In the genomic region with DNA sequence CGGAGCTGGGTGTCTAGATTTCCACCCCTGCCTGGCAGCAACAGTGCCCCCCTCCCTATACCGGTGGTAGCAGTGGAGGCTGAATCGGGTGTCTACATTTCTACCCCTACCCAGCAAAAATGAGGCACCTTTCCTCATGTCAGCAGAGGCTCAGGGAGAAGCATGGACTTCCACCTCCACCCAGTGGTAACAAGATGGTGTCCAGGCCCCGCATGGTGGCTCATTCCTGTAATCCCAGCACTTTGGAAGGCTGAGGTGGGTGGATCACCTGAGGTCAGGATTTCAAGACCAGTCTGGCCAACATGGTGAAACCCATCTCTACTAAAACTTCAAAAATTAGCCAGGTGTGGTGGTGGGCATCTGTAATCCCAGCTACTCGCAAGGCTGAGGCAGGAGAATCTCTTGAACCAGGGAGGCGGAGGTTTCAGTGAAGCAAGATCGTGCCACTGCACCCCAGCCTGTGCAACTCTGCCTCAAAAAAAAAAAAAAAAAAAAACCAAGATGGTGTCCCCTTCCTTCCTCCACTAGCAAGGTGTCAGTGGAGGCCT, we compare ENCODE assay signal across 9 cellular contexts. TPM values are rescaled to one million over a fixed set of nuclear protein-coding genes. Genes with fewer than 3 reads are reported as not detected.
DNase-seq lines count a peak whose midpoint lies in the region; ATAC-seq, FAIRE-seq and TF ChIP-seq lines count a peak whose summit lies in the region.
"Had no signal": no experiment of that assay in that cellular context is flagged by ENCODE, and none has a peak within 500 bp of the region (broad histone marks: within the 10 kb centered on the region; RNA-seq: fewer than 3 reads in every experiment).

No MANE protein-coding gene starts in this region.

- in situ Hi-C loops in K562 (cut with MboI): no loop called here

- H3K9me1 ChIP-seq in K562 (ENCODE audit: control insufficient read depth, insufficient read depth, low read length): no peaks in the 10 kb centered on the region

- H3K79me2 ChIP-seq in K562 (ENCODE audit: control insufficient read depth, insufficient read depth, low read length) (no peaks in the 10 kb centered on the region), osteoblast (ENCODE audit: insufficient read depth, low read length) (no peaks in the 10 kb centered on the region)

- no peak for TF ChIP-seq EP300 in K562 (IDR thresholded peaks at IDR 0.05; ENCODE audit: low read length)

- FAIRE-seq in K562 (lab: Jason Lieb, UNC): no peak
- FAIRE-seq: islet of Langerhans had no signal

- ATAC-seq in K562 (peak; percentile 50), HG03571 (IDR thresholded peaks at IDR 0.05; ENCODE audit: unreplicated experiment) (no peak), HG03108 (IDR thresholded peaks at IDR 0.05; ENCODE audit: unreplicated experiment) (no peak), HG03097 (IDR thresholded peaks at IDR 0.05; ENCODE audit: low FRiP score, unreplicated experiment) (no peak)

- WGBS in K562 (ENCODE audit: insufficient coverage, low coverage, missing lambda C conversion rate): 56% methylated on average over 6 of the region's 7 CpGs

- peak overlapping the region; percentile 91 for H2AFZ ChIP-seq in K562 (ENCODE audit: low read depth, low read length)
- H2AFZ ChIP-seq in osteoblast (ENCODE audit: low read length): peak overlapping the region; percentile 95

- no peak for TF ChIP-seq POLR2A in K562 (conservative IDR thresholded peaks at IDR 0.05)

- intact Hi-C loops in K562 (cut with micrococcal nuclease): no loop called here

- no peaks in the 10 kb centered on the region for H4K20me1 ChIP-seq in K562 (replicated peaks; ENCODE audit: control insufficient read depth, insufficient read depth, low read length)
- no peaks in the 10 kb centered on the region for H4K20me1 ChIP-seq in osteoblast (ENCODE audit: insufficient read depth, low read length)

- H3K27me3 ChIP-seq in K562 (ENCODE audit: control insufficient read depth in 2 of 2, insufficient read depth in 2 of 2, low read length in 2 of 2) (no peaks in the 10 kb centered on the region), osteoblast (ENCODE audit: insufficient read depth, low read length) (no peaks in the 10 kb centered on the region)

- H3K9me3 ChIP-seq in ES-I3 (ENCODE audit: control insufficient read depth, insufficient read depth, low read length) (peaks cover 3% of the 10 kb centered on the region; the same call in 1 of the 2 replicates), K562 (replicated peaks; ENCODE audit: control insufficient read depth, insufficient read depth, low read depth, low read length) (no peaks in the 10 kb centered on the region), osteoblast (ENCODE audit: low read depth, low read length) (no peaks in the 10 kb centered on the region)

- H3K4me2 ChIP-seq in K562 (ENCODE audit: insufficient read depth, low read length) (peak overlapping the region; percentile 68; the same call in 1 of the 2 replicates), osteoblast (ENCODE audit: insufficient read depth, low read length) (peak overlapping the region; percentile 76)

- H3K4me1 ChIP-seq in ES-I3 (ENCODE audit: insufficient read depth, low read length) (peaks cover 10% of the 10 kb centered on the region; the same call in 1 of the 2 replicates), K562 (replicated peaks in 1 of 2; ENCODE audit: control insufficient read depth in 2 of 2, insufficient read depth in 2 of 2, low read length in 2 of 2) (peaks cover 4 to 14% of the 10 kb centered on the region in 2 experiments; a peak in 3 of 5 replicates), osteoblast (ENCODE audit: insufficient read depth, low read length) (no peaks in the 10 kb centered on the region)

- TF ChIP-seq CTCF in K562 (IDR thresholded peaks at IDR 0.05 in 2 of 3, conservative IDR thresholded peaks at IDR 0.05 in 1 of 3; ENCODE audit: insufficient read depth in 2 of 3, low read depth in 1 of 3, low read length in 3 of 3): peak in 1 of 3 experiments; percentile 15; a peak in 1 of 6 replicates
- no peak for TF ChIP-seq CTCF in osteoblast (IDR thresholded peaks at IDR 0.05; ENCODE audit: extremely low read depth, low read depth, low read length)

- POLR2A ChIA-PET in K562 (lab: Yijun Ruan, JAX): interaction anchor here (0.8 to 3.3 kb wide), 3 partner anchors 11 to 34 kb away, joined by 3 to 20 read pairs (median 4); no protein-coding TSS in a partner anchor

- H3K36me3 ChIP-seq in ES-I3 (ENCODE audit: insufficient read depth, low read length) (no peaks in the 10 kb centered on the region), K562 (ENCODE audit: control insufficient read depth, insufficient read depth, low read length) (no peaks in the 10 kb centered on the region), osteoblast (ENCODE audit: insufficient read depth, low read length) (no peaks in the 10 kb centered on the region)

- H3K27ac ChIP-seq in K562 (ENCODE audit: extremely low read depth, low read depth, low read length) (no peak overlapping the region; the same call in 2 of the 3 replicates), osteoblast (ENCODE audit: low read depth, low read length) (no peak overlapping the region)

- no peak for DNase-seq in Jurkat, Clone E6-1 (ENCODE audit: low read depth, low spot score)
- DNase-seq in K562 (ENCODE audit: extremely low read depth in 1 of 4, low spot score in 3 of 4) (no peak), osteoblast (ENCODE audit: insufficient read length, low spot score, missing footprints) (no peak), HK-2 (ENCODE audit: unreplicated experiment) (no peak)

- peak in 1 of 2 experiments; percentile 42; a peak in 1 of 4 replicates for TF ChIP-seq RAD21 in K562 (CRISPR knock-in tag; conservative IDR thresholded peaks at IDR 0.05 in 1 of 2, IDR thresholded peaks at IDR 0.05 in 1 of 2)

- peak overlapping the region; percentile 46; the same call in 1 of the 2 replicates for H3K9ac ChIP-seq in ES-I3 (ENCODE audit: low read depth, low read length)
- H3K9ac ChIP-seq in K562 (ENCODE audit: insufficient read depth in 1 of 2, low read depth in 2 of 2, low read length in 2 of 2): peak overlapping the region in 1 of 2 experiments; percentile 35; a peak in 1 of 4 replicates

- H3K4me3 ChIP-seq in Jurkat, Clone E6-1 (ENCODE audit: low read length): peak overlapping the region; percentile 52
- H3K4me3 ChIP-seq in K562: no peak overlapping the region
- no peak overlapping the region for H3K4me3 ChIP-seq in osteoblast (ENCODE audit: insufficient read depth, low read length)

- CTCF ChIA-PET in K562 (lab: Yijun Ruan, JAX; ENCODE audit: low intra/inter-chr PET ratio): no interaction called here

- BruUV-seq in K562 (replicated peaks; lab: Mats Ljungman, UMichigan): TSS peak; percentile 71

TF ChIP-seq in K562, 482 proteins besides CTCF, POLR2A, EP300 and RAD21 (continues in another document):
- TF ChIP-seq, protein P1, sequence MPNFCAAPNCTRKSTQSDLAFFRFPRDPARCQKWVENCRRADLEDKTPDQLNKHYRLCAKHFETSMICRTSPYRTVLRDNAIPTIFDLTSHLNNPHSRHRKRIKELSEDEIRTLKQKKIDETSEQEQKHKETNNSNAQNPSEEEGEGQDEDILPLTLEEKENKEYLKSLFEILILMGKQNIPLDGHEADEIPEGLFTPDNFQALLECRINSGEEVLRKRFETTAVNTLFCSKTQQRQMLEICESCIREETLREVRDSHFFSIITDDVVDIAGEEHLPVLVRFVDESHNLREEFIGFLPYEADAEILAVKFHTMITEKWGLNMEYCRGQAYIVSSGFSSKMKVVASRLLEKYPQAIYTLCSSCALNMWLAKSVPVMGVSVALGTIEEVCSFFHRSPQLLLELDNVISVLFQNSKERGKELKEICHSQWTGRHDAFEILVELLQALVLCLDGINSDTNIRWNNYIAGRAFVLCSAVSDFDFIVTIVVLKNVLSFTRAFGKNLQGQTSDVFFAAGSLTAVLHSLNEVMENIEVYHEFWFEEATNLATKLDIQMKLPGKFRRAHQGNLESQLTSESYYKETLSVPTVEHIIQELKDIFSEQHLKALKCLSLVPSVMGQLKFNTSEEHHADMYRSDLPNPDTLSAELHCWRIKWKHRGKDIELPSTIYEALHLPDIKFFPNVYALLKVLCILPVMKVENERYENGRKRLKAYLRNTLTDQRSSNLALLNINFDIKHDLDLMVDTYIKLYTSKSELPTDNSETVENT (CRISPR knock-in tag; IDR thresholded peaks at IDR 0.05): no peak
- TF ChIP-seq ZNF764 (CRISPR knock-in tag; IDR thresholded peaks at IDR 0.05; ENCODE audit: low read depth) (no peak), KLF10 (CRISPR knock-in tag; IDR thresholded peaks at IDR 0.05) (no peak)

RNA-seq across cellular contexts. Expression of a gene that starts 35.5 kb away (rescaled TPM):
- not detected for polyA plus RNA-seq in Jurkat, Clone E6-1 (2012; ENCODE audit: insufficient read depth, insufficient read length)
- total RNA-seq in K562 (2011; cell fraction: chromatin; rRNA removed; ENCODE audit: low replicate concordance): not detected in 2 replicates
- not detected in 2 replicates for total RNA-seq in K562 (2011; cell fraction: nucleolus; rRNA removed)
- total RNA-seq in K562 (2011; cell fraction: nucleoplasm; rRNA removed): not detected in 2 replicates
- total RNA-seq in K562 (2014; rRNA removed) (not detected in 2 replicates), K562 (2014; rRNA removed; fragmentation: Illumina TruSeq; extraction: Trizol) (not detected in 2 replicates), K562 (2015; rRNA removed; fragmentation: Illumina TruSeq; extraction: Trizol) (not detected in 2 replicates), K562 (2021) (not detected in 2 replicates), osteoblast (not detected in 2 replicates)
- polyA plus RNA-seq in K562 (2011; rRNA removed) (not detected in 2 replicates), K562 (2014; fragmentation: Illumina TruSeq; extraction: Trizol) (not detected in 2 replicates), K562 (2014; fragmentation: Nextera tagmentation; extraction: Ambion mirVana) (not detected), K562 (2014; rRNA removed) (not detected in 2 replicates)
- polyA plus RNA-seq in K562 (2011; cell fraction: cytosol; rRNA removed): not detected in 2 replicates
- not detected in 2 replicates for polyA plus RNA-seq in K562 (2011; cell fraction: nucleus; rRNA removed)
- not detected in 2 replicates for polyA plus RNA-seq in K562 (2012)
- polyA minus RNA-seq in K562 (2011; rRNA and poly(A)+ RNA removed): 0.06 TPM in 1 of 2 replicates, not detected in the other
- polyA minus RNA-seq in K562 (2011; cell fraction: cytosol; rRNA and poly(A)+ RNA removed): not detected in 2 replicates
- polyA minus RNA-seq in K562 (2011; cell fraction: nucleus; rRNA and poly(A)+ RNA removed): not detected in 2 replicates
